Comparison of ENCODE assay signal across 10 cellular contexts in the genomic region with DNA sequence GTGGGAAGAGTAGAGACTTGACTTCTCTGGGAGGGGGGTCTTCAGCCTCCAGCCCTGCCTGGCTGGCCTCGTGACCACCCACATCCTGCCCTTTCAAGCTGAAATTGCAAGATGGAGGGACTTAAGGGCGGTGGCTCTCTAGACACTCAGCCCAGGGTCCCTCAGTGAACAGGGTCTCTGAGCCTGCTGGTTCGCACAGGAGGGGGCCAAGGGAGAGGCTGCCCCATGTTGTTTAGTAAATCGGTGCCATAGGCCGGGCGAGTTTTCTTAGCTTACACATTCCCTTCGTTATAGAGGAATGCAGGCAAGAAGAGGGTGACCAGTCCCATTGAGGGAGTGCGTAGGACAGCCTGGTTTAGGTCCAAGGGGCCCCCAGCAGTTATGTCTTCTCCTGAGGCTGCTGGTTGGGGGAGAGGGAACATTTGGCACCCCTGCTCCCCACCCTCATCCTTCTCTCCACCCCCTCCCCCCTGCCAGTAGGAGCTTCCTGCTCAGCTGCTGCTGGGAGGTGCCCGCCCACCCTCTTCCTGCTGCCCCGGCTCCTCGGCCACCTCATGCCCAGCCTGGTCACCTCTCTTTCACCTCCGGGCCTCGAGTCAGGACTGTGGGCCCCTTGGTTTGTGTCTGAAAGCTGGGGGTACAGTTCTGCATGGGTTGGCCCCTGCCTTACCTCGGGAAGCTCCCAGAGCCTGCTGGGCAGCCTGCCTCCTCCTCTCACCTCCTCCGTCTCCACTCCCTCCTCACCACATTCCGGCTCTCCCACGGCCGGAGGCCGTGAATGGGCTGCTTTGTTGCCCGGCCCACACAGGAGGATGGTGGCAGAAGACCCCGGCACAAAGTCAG. TPM values are rescaled to one million over a fixed set of nuclear protein-coding genes. Genes with fewer than 3 reads are reported as not detected.
A peak's percentile ranks its signal among the peaks of the same experiment; 100 is the strongest.
DNase-seq lines count a peak whose midpoint lies in the region; ATAC-seq and TF ChIP-seq lines count a peak whose summit lies in the region.
"Had no signal": no experiment of that assay in that cellular context is flagged by ENCODE, and none has a peak within 500 bp of the region (broad histone marks: within the 10 kb centered on the region; RNA-seq: fewer than 3 reads in every experiment).

No MANE protein-coding gene starts in this region.

- no peaks in the 10 kb centered on the region for H3K9me3 Mint-ChIP-seq in activated CD4-positive, alpha-beta T cell treated with anti-CD3 and anti-CD28 coated beads, Interleukin-2, amount 10 ng/mL, durations not matched to agents 24 days and 14 days

- H3K9ac ChIP-seq in iPS-20b (ENCODE audit: low read depth, low read length) = peak overlapping the region; percentile 15; the same call in 1 of the 2 replicates

- CTCF ChIA-PET in PC-9 (lab: Charles Lee) = interaction anchor here (0.5 kb wide), 1 partner anchor 85 kb away, joined by 5 read pairs; no protein-coding TSS in a partner anchor

- no peak for DNase-seq in activated CD4-positive, alpha-beta T cell treated with anti-CD3 and anti-CD28 coated beads, Interleukin-2, amount 10 ng/mL, durations not matched to agents 24 days and 14 days
- DNase-seq in activated CD4-positive, alpha-beta T cell treated with anti-CD3 and anti-CD28 coated beads for 1 hour = no peak
- no peak for DNase-seq in thoracic aorta (ENCODE audit: low spot score)
- no peak for DNase-seq in medulla oblongata (ENCODE audit: extremely low spot score)
- no peak for DNase-seq in PC-9
- DNase-seq: cerebellar nuclear complex, NCI-H748 treated with DMSO at 0.1 percent for 48 hours had no signal

- no peaks in the 10 kb centered on the region for H3K9me2 ChIP-seq in PC-9 (ENCODE audit: insufficient read depth)

- intact Hi-C loops in activated CD4-positive, alpha-beta T cell treated with anti-CD3 and anti-CD28 coated beads, Interleukin-2, amount 10 ng/mL, durations not matched to agents 24 days and 14 days (cut with micrococcal nuclease) = no loop called here
- intact Hi-C loops in PC-9 (cut with micrococcal nuclease; ENCODE audit: unreplicated experiment) = no loop called here

- H3K9me3 ChIP-seq in iPS-20b (ENCODE audit: insufficient read depth, low read depth, low read length) = no peaks in the 10 kb centered on the region
- no peaks in the 10 kb centered on the region for H3K9me3 ChIP-seq in thoracic aorta
- no peaks in the 10 kb centered on the region for H3K9me3 ChIP-seq in PC-9 (ENCODE audit: insufficient read depth, low read depth)

- H3K4me3 ChIP-seq in iPS-20b (ENCODE audit: low read length) (no peak overlapping the region), thoracic aorta (peak overlapping the region; percentile 51), PC-9 (no peak overlapping the region)

- no peak overlapping the region for H2AFZ ChIP-seq in PC-9

- no peaks in the 10 kb centered on the region for H4K20me1 ChIP-seq in PC-9 (ENCODE audit: insufficient read depth)

- POLR2A ChIA-PET in PC-9 (lab: Charles Lee; ENCODE audit: unreplicated experiment) = no interaction called here

- ATAC-seq in thoracic aorta (ENCODE audit: insufficient number of reproducible peaks, low FRiP score, low read depth) (no peak), GM18511 (IDR thresholded peaks at IDR 0.05; ENCODE audit: unreplicated experiment) (no peak)

- no peak overlapping the region for H3K4me2 ChIP-seq in PC-9

- peaks cover 26% of the 10 kb centered on the region for H3K36me3 Mint-ChIP-seq in activated CD4-positive, alpha-beta T cell treated with anti-CD3 and anti-CD28 coated beads, Interleukin-2, amount 10 ng/mL, durations not matched to agents 24 days and 14 days (ENCODE audit: low read depth)

- TF ChIP-seq CTCF in thoracic aorta (IDR thresholded peaks at IDR 0.05) = no peak
- no peak for TF ChIP-seq CTCF in PC-9 (conservative IDR thresholded peaks at IDR 0.05)

- H3K4me1 ChIP-seq in iPS-20b (ENCODE audit: insufficient read depth, low read length) = peaks cover 5% of the 10 kb centered on the region; the same call in 1 of the 2 replicates
- peaks cover 19 to 53% of the 10 kb centered on the region in 2 donors for H3K4me1 ChIP-seq in thoracic aorta (ENCODE audit: control insufficient read depth in 1 of 2, low read depth in 2 of 2)
- peaks cover 21% of the 10 kb centered on the region for H3K4me1 ChIP-seq in PC-9 (replicated peaks; ENCODE audit: insufficient read depth)

- peaks cover 12% of the 10 kb centered on the region; the same call in 1 of the 2 replicates for H3K79me2 ChIP-seq in PC-9 (ENCODE audit: low read depth)

- no peaks in the 10 kb centered on the region for H3K27me3 Mint-ChIP-seq in activated CD4-positive, alpha-beta T cell treated with anti-CD3 and anti-CD28 coated beads, Interleukin-2, amount 10 ng/mL, durations not matched to agents 24 days and 14 days

- BruUV-seq in PC-9 (replicated peaks; lab: Mats Ljungman, UMichigan) = no TSS peak

- peak overlapping the region; percentile 55 for H3K4me3 Mint-ChIP-seq in activated CD4-positive, alpha-beta T cell treated with anti-CD3 and anti-CD28 coated beads, Interleukin-2, amount 10 ng/mL, durations not matched to agents 24 days and 14 days

- H3K4me1 Mint-ChIP-seq in activated CD4-positive, alpha-beta T cell treated with anti-CD3 and anti-CD28 coated beads, Interleukin-2, amount 10 ng/mL, durations not matched to agents 24 days and 14 days = peaks cover 32% of the 10 kb centered on the region

- peaks cover 4% of the 10 kb centered on the region; the same call in 1 of the 2 replicates for H3F3A ChIP-seq in PC-9 (ENCODE audit: insufficient read depth, low read depth)

- H3K27ac ChIP-seq in angular gyrus (ENCODE audit: low read depth, low read length) (peak overlapping the region; percentile 42), iPS-20b (ENCODE audit: low read length) (no peak overlapping the region), thoracic aorta (peak overlapping the region; percentile 47 to 61), PC-9 (no peak overlapping the region)

- peak overlapping the region; percentile 63 for H3K27ac Mint-ChIP-seq in activated CD4-positive, alpha-beta T cell treated with anti-CD3 and anti-CD28 coated beads, Interleukin-2, amount 10 ng/mL, durations not matched to agents 24 days and 14 days

- H3K36me3 ChIP-seq in iPS-20b (ENCODE audit: insufficient read depth, low read depth, low read length) (no peaks in the 10 kb centered on the region), thoracic aorta (peaks cover 11% of the 10 kb centered on the region), PC-9 (ENCODE audit: low read depth) (no peaks in the 10 kb centered on the region)

- H3K27me3 ChIP-seq in iPS-20b (ENCODE audit: insufficient read depth, low read length) (peaks cover 5% of the 10 kb centered on the region; the same call in 1 of the 2 replicates), thoracic aorta (replicated peaks; ENCODE audit: insufficient read depth) (no peaks in the 10 kb centered on the region), PC-9 (ENCODE audit: insufficient read depth, low read depth) (no peaks in the 10 kb centered on the region)

RNA-seq across cellular contexts. Expression of gene FRMD8, which starts 3.9 kb away (rescaled TPM):
- total RNA-seq in activated CD4-positive, alpha-beta T cell treated with anti-CD3 and anti-CD28 coated beads, Interleukin-2, amount 10 ng/mL, durations not matched to agents 24 days and 14 days = 46.7 and 46.8 TPM in 2 replicates
- total RNA-seq in thoracic aorta (10 to 100 TPM; 45.2 to 45.9 TPM), PC-9 (2021) (32.4 and 48.9 TPM in 2 replicates)

RNA-seq across cellular contexts. Expression of gene SLC25A45, which starts 7.9 kb away (rescaled TPM):
- 15.5 and 16.8 TPM in 2 replicates for total RNA-seq in activated CD4-positive, alpha-beta T cell treated with anti-CD3 and anti-CD28 coated beads, Interleukin-2, amount 10 ng/mL, durations not matched to agents 24 days and 14 days
- total RNA-seq in thoracic aorta (10 to 100 TPM; 19.0 to 26.7 TPM), PC-9 (2021) (9.5 and 9.8 TPM in 2 replicates)

RNA-seq across cellular contexts. Expression of gene NEAT1, which starts 32.3 kb away (rescaled TPM):
- 410 and 411 TPM in 2 replicates for total RNA-seq in activated CD4-positive, alpha-beta T cell treated with anti-CD3 and anti-CD28 coated beads, Interleukin-2, amount 10 ng/mL, durations not matched to agents 24 days and 14 days
- total RNA-seq in thoracic aorta = 1,000 to 10,000 TPM in 1 of 2 donors, 100 to 1,000 TPM in 1; 848 to 1,659 TPM
- 825 and 938 TPM in 2 replicates for total RNA-seq in PC-9 (2021)

RNA-seq across cellular contexts. Expression of gene TIGD3, which starts 35.8 kb away (rescaled TPM):
- 1.2 and 1.6 TPM in 2 replicates for total RNA-seq in activated CD4-positive, alpha-beta T cell treated with anti-CD3 and anti-CD28 coated beads, Interleukin-2, amount 10 ng/mL, durations not matched to agents 24 days and 14 days
- total RNA-seq in thoracic aorta (not detected), PC-9 (2021) (1.7 and 1.8 TPM in 2 replicates)

RNA-seq across cellular contexts. Expression of gene DPF2, which starts 56.7 kb away (rescaled TPM):
- 76.6 and 81.0 TPM in 2 replicates for total RNA-seq in activated CD4-positive, alpha-beta T cell treated with anti-CD3 and anti-CD28 coated beads, Interleukin-2, amount 10 ng/mL, durations not matched to agents 24 days and 14 days
- total RNA-seq in thoracic aorta = 10 to 100 TPM; 33.3 to 49.4 TPM
- 75.6 and 80.6 TPM in 2 replicates for total RNA-seq in PC-9 (2021)

Comparison
In these comparisons a context has a peak if more than half of its experiments do, and no peak if none do; other contexts are left out.
1. H3K27ac ChIP-seq: peak in angular gyrus (single experiment) and thoracic aorta (2 of 2); none in iPS-20b (single experiment) and PC-9 (single experiment).